Comparison of ENCODE assay signal across 25 cellular contexts in the genomic region with DNA sequence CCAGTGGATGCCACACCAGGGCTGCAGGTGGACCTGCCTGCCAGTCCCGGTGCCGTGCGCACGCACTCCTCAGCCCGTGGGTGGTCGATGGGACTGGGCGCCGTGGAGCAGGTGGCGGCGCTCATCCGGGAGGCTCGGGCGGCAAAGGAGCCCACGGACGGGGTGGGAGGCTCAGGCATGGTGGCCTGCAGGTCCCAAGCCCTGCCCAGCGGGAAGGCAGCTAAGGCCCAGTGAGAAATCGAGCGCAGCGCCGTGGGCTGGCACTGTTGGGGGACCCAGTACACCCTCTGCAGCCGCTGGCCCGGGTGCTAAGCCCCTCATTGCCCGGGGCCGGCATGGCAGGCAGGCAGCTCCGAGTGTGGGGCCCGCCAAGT.
"Had no signal": no experiment of that assay in that cellular context is flagged by ENCODE, and none has a peak within 500 bp of the region (broad histone marks: within the 10 kb centered on the region; RNA-seq: fewer than 3 reads in every experiment).

No MANE protein-coding gene starts in this region.

- H3K27me3 ChIP-seq: esophagus squamous epithelium, heart left ventricle, hepatocyte, neutrophil, pancreas, stomach, tibial artery, uterus had no signal

- H3K4me2 ChIP-seq: hepatocyte, smooth muscle cell had no signal

- H3K4me1 ChIP-seq: esophagus squamous epithelium, pancreas, stomach, tibial artery, uterus had no signal

- H3K9me3 ChIP-seq: esophagus squamous epithelium, heart left ventricle, neutrophil, pancreas, tibial artery, uterus had no signal

- H3K27ac ChIP-seq: esophagus squamous epithelium, heart left ventricle, hepatocyte, neutrophil, pancreas, stomach, tibial artery, uterus had no signal

- H2AFZ ChIP-seq: hepatocyte had no signal

- DNase-seq: cortex of kidney; effector memory CD8-positive, alpha-beta T cell; erythroblast; esophagus squamous epithelium; foreskin melanocyte; immature natural killer cell; islet precursor cell; kidney glomerular epithelial cell; left colon; left ventricle myocardium superior; natural killer cell; stimulated activated CD4-positive, alpha-beta T cell treated with anti-CD3 and anti-CD28 coated beads, Interleukin-2, amount 100 ng/mL, for 24 hours; stimulated activated CD4-positive, alpha-beta T cell treated with anti-CD3 and anti-CD28 coated beads, Interleukin-4, amount 100 ng/mL, for 24 hours; stimulated activated naive CD4-positive, alpha-beta T cell treated with Interleukin-2 at 50 U/mL for 16 hours; stomach; tibial artery; uterus had no signal

- H3K4me3 ChIP-seq: esophagus squamous epithelium, heart left ventricle, hepatocyte, lung, pancreas, smooth muscle cell, stomach, tibial artery, uterus had no signal

- H3K36me3 ChIP-seq: esophagus squamous epithelium, heart left ventricle, neutrophil, pancreas, stomach, tibial artery, uterus had no signal

- ATAC-seq: effector memory CD8-positive, alpha-beta T cell; heart left ventricle; left colon; left ventricle myocardium superior; natural killer cell; pancreas; sciatic nerve; stimulated activated effector memory CD8-positive, alpha-beta T cell treated with anti-CD3 and anti-CD28 coated beads, Interleukin-12 subunit alpha, Interleukin-12 subunit beta, amount 100 ng/mL, for 72 hours had no signal
